In the genomic region with DNA sequence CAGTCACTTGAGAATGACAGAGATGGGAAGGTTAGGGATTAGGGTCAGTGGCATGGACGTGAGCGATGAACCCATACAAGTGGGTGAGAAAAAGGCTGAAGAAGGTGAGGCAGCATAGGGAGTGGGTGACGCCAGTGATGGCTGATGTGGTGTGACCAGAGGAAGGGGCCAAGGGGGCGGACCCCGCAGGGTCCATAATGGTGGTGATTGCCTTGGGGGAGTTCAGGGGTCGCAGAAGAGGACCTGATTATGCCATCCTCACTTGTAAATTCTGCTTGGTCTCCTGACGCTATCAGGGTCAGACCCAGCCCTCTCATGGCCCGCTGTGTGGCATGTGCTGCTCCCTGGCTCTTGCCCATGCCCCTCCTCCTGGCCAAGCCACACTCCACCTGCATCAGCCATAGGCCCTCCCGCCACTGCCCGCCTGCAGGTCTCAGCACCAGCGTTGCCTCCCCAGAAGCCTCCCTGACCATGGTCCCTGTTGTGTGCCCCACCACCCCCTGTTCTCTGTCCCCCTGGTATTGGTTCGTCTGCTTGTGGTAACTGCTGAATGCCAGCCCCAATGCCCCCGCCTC, we compare ENCODE assay signal across 33 cellular contexts.
"Had no signal": no experiment of that assay in that cellular context is flagged by ENCODE, and none has a peak within 500 bp of the region (broad histone marks: within the 10 kb centered on the region; RNA-seq: fewer than 3 reads in every experiment).

No MANE protein-coding gene starts in this region.

- H3K4me3 Mint-ChIP-seq: activated CD4-positive, alpha-beta T cell treated with anti-CD3 and anti-CD28 coated beads for 36 hours; activated naive CD4-positive, alpha-beta T cell treated with anti-CD3 and anti-CD28 coated beads, Interleukin-2, amount 10 ng/mL, durations not matched to agents 7 days and 5 days; activated naive CD8-positive, alpha-beta T cell treated with anti-CD3 and anti-CD28 coated beads, Interleukin-2, amount 10 ng/mL, durations not matched to agents 7 days and 5 days; activated T-cell treated with anti-CD3 and anti-CD28 coated beads, Interleukin-2, amount 50 U/mL, for 24 hours; brain; immature natural killer cell; nephron; stimulated activated memory B cell treated with anti-CD40 and anti-IgM and Interleukin-4, amounts not matched to agents 10 μg/mL and 1 μg/mL and 100 μg/mL, for 72 hours; stimulated activated naive CD8-positive, alpha-beta T cell treated with anti-CD3 and anti-CD28 coated beads, Interleukin-15, amount 100 ng/mL, for 72 hours; T-cell had no signal

- H3K4me3 ChIP-seq: ascending aorta, cardiac muscle cell, coronary artery, dorsolateral prefrontal cortex, gastroesophageal sphincter, left lung, ovary, prostate gland, sigmoid colon had no signal

- H3K27ac Mint-ChIP-seq: activated CD4-positive, alpha-beta T cell treated with anti-CD3 and anti-CD28 coated beads for 36 hours; activated naive CD4-positive, alpha-beta T cell treated with anti-CD3 and anti-CD28 coated beads, Interleukin-2, amount 10 ng/mL, durations not matched to agents 7 days and 5 days; activated naive CD8-positive, alpha-beta T cell treated with anti-CD3 and anti-CD28 coated beads, Interleukin-2, amount 10 ng/mL, durations not matched to agents 7 days and 5 days; activated T-cell treated with anti-CD3 and anti-CD28 coated beads, Interleukin-2, amount 50 U/mL, for 24 hours; brain; nephron; stimulated activated memory B cell treated with anti-CD40 and anti-IgM and Interleukin-4, amounts not matched to agents 10 μg/mL and 1 μg/mL and 100 μg/mL, for 72 hours; stimulated activated naive CD8-positive, alpha-beta T cell treated with anti-CD3 and anti-CD28 coated beads, Interleukin-15, amount 100 ng/mL, for 72 hours; T-cell had no signal

- H3K4me1 Mint-ChIP-seq: activated CD4-positive, alpha-beta T cell treated with anti-CD3 and anti-CD28 coated beads for 36 hours; activated naive CD4-positive, alpha-beta T cell treated with anti-CD3 and anti-CD28 coated beads, Interleukin-2, amount 10 ng/mL, durations not matched to agents 7 days and 5 days; activated naive CD8-positive, alpha-beta T cell treated with anti-CD3 and anti-CD28 coated beads, Interleukin-2, amount 10 ng/mL, durations not matched to agents 7 days and 5 days; immature natural killer cell; nephron; stimulated activated memory B cell treated with anti-CD40 and anti-IgM and Interleukin-4, amounts not matched to agents 10 μg/mL and 1 μg/mL and 100 μg/mL, for 72 hours; stimulated activated naive CD8-positive, alpha-beta T cell treated with anti-CD3 and anti-CD28 coated beads, Interleukin-15, amount 100 ng/mL, for 72 hours; T-cell had no signal

- H3K9me3 ChIP-seq: ascending aorta, neutrophil, ovary, prostate gland had no signal

- H3K4me1 ChIP-seq: ascending aorta, gastroesophageal sphincter, left lung, prostate gland, sigmoid colon had no signal

- H3K27ac ChIP-seq: ascending aorta, cardiac muscle cell, coronary artery, dorsolateral prefrontal cortex, gastroesophageal sphincter, left lung, neutrophil, ovary, prostate gland, sigmoid colon had no signal

- ATAC-seq: activated CD4-positive, alpha-beta T cell treated with anti-CD3 and anti-CD28 coated beads for 36 hours; gastroesophageal sphincter; left lung; stimulated activated naive CD8-positive, alpha-beta T cell treated with anti-CD3 and anti-CD28 coated beads, Interleukin-15, amount 100 ng/mL, for 72 hours; T-cell had no signal

- DNase-seq: activated CD4-positive, alpha-beta T cell treated with anti-CD3 and anti-CD28 coated beads for 36 hours; activated CD4-positive, alpha-beta T cell treated with anti-CD3 and anti-CD28 coated beads, Interleukin-2, amount 50 U/mL, for 48 hours; activated CD4-positive, CD25-positive, alpha-beta regulatory T cell; activated CD8-positive, alpha-beta memory T cell treated with anti-CD3 and anti-CD28 coated beads, Interleukin-2, amount 50 U/mL, for 48 hours; activated gamma-delta T cell; activated naive CD4-positive, alpha-beta T cell treated with anti-CD3 and anti-CD28 coated beads, Interleukin-2, amount 10 ng/mL, durations not matched to agents 7 days and 5 days; activated naive CD8-positive, alpha-beta T cell treated with anti-CD3 and anti-CD28 coated beads, Interleukin-2, amount 10 ng/mL, durations not matched to agents 7 days and 5 days; activated T-cell treated with anti-CD3 and anti-CD28 coated beads, Interleukin-2, amount 50 U/mL, for 24 hours; cerebellar nuclear complex; dorsolateral prefrontal cortex; effector memory CD4-positive, alpha-beta T cell; hippocampal formation; immature natural killer cell; kidney glomerular epithelial cell; left lung; ovary; sigmoid colon; small intestine; stimulated activated CD4-positive, alpha-beta T cell treated with anti-CD3 and anti-CD28 coated beads, Interleukin-1b, Interleukin-23, amount 100 ng/mL, for 48 hours; stimulated activated CD4-positive, alpha-beta T cell treated with anti-CD3 and anti-CD28 coated beads, Interleukin-4, amount 100 ng/mL, for 4 hours; stimulated activated CD8-positive, alpha-beta memory T cell treated with anti-CD3 and anti-CD28 coated beads, Interleukin-4, amount 100 ng/mL, for 48 hours; stimulated activated naive CD8-positive, alpha-beta T cell treated with anti-CD3 and anti-CD28 coated beads, Interleukin-15, amount 100 ng/mL, for 72 hours; substantia nigra; T-cell had no signal

- H3K36me3 ChIP-seq: ascending aorta, cardiac muscle cell, left lung, neutrophil, ovary, prostate gland, sigmoid colon had no signal

- H3K27me3 ChIP-seq: ascending aorta, cardiac muscle cell, dorsolateral prefrontal cortex, gastroesophageal sphincter, left lung, neutrophil, ovary, sigmoid colon had no signal

- H3K27me3 Mint-ChIP-seq: activated CD4-positive, alpha-beta T cell treated with anti-CD3 and anti-CD28 coated beads for 36 hours; activated naive CD4-positive, alpha-beta T cell treated with anti-CD3 and anti-CD28 coated beads, Interleukin-2, amount 10 ng/mL, durations not matched to agents 7 days and 5 days; activated naive CD8-positive, alpha-beta T cell treated with anti-CD3 and anti-CD28 coated beads, Interleukin-2, amount 10 ng/mL, durations not matched to agents 7 days and 5 days; activated T-cell treated with anti-CD3 and anti-CD28 coated beads, Interleukin-2, amount 50 U/mL, for 24 hours; stimulated activated memory B cell treated with anti-CD40 and anti-IgM and Interleukin-4, amounts not matched to agents 10 μg/mL and 1 μg/mL and 100 μg/mL, for 72 hours; stimulated activated naive CD8-positive, alpha-beta T cell treated with anti-CD3 and anti-CD28 coated beads, Interleukin-15, amount 100 ng/mL, for 72 hours; T-cell had no signal
